19 cellular contexts compared by ENCODE assay signal in genomic region chr4:113390850-113391249, GRCh38.
A peak's percentile ranks its signal among the peaks of the same experiment; 100 is the strongest.
DNase-seq lines count a peak whose midpoint lies in the region; ATAC-seq, FAIRE-seq and TF ChIP-seq lines count a peak whose summit lies in the region.
"Had no signal": no experiment of that assay in that cellular context is flagged by ENCODE, and none has a peak within 500 bp of the region (broad histone marks: within the 10 kb centered on the region; RNA-seq: fewer than 3 reads in every experiment).

No MANE protein-coding gene starts in this region.

- H4K20me1 ChIP-seq in HepG2 (ENCODE audit: insufficient read depth, low read length): no peaks in the 10 kb centered on the region
- no peaks in the 10 kb centered on the region for H4K20me1 ChIP-seq in Karpas-422 (ENCODE audit: insufficient read depth, low read depth, low read length)
- H4K20me1 ChIP-seq: BLaER1 treated with 17β-estradiol and CSF1 and Interleukin-3, amounts not matched to agents 10 nM and 100 nM had no signal

- CTCF ChIA-PET in HepG2 (lab: Yijun Ruan, JAX; ENCODE audit: low intra/inter-chr PET ratio, low total read pairs): no interaction called here

- ATAC-seq in HepG2 (no peak), right lobe of liver (no peak), GM18861 (IDR thresholded peaks at IDR 0.05; ENCODE audit: unreplicated experiment) (no peak)
- ATAC-seq: CD8-positive, alpha-beta T cell had no signal

- no peaks in the 10 kb centered on the region; a peak in 1 of 5 replicates for H3K27me3 ChIP-seq in HepG2 (ENCODE audit: control insufficient read depth in 1 of 2, insufficient read depth in 2 of 2, low read length in 2 of 2)
- H3K27me3 ChIP-seq in right lobe of liver: no peaks in the 10 kb centered on the region
- no peaks in the 10 kb centered on the region for H3K27me3 ChIP-seq in Karpas-422 (ENCODE audit: low read length)
- H3K27me3 ChIP-seq: BLaER1 treated with 17β-estradiol and CSF1 and Interleukin-3, amounts not matched to agents 10 nM and 100 nM had no signal

- no peak for TF ChIP-seq RAD21 in HepG2 (CRISPR knock-in tag; IDR thresholded peaks at IDR 0.05)

- intact Hi-C loops in HepG2 (cut with micrococcal nuclease; ENCODE audit: unreplicated experiment) (loop anchor here (5.0 to 10.0 kb wide), 5 partner anchors 136 to 994 kb away; no protein-coding TSS in a partner anchor), right lobe of liver (cut with DNase I) (no loop called here)

- no peak overlapping the region for H3K4me3 ChIP-seq in HepG2 (replicated peaks in 1 of 3; ENCODE audit: insufficient read depth in 1 of 3, low read depth in 2 of 3, low read length in 3 of 3)
- H3K4me3 ChIP-seq in right lobe of liver: no peak overlapping the region
- no peak overlapping the region for H3K4me3 ChIP-seq in Karpas-422 (ENCODE audit: low read length)
- H3K4me3 ChIP-seq: BLaER1 treated with 17β-estradiol and CSF1 and Interleukin-3, amounts not matched to agents 10 nM and 100 nM had no signal

- H3K4me2 ChIP-seq in HepG2 (ENCODE audit: low read depth, low read length) (no peak overlapping the region), Karpas-422 (ENCODE audit: low read depth, low read length, poor library complexity, severe bottlenecking) (no peak overlapping the region)
- H3K4me2 ChIP-seq: BLaER1 treated with 17β-estradiol and CSF1 and Interleukin-3, amounts not matched to agents 10 nM and 100 nM had no signal

- no peak overlapping the region for H2AFZ ChIP-seq in HepG2 (ENCODE audit: low read length)
- no peak overlapping the region for H2AFZ ChIP-seq in Karpas-422 (ENCODE audit: low read length)

- in situ Hi-C loops in HepG2 (cut with HindIII; ENCODE audit: extremely low pct_ligation_motif_present, low pct_unique_long_range_greater_than_20kb): loop anchor here (10.0 kb wide), 2 partner anchors 374 to 504 kb away; partner anchors contain the start of gene CAMK2D

- DNase-seq in HepG2 (ENCODE audit: low spot score) (no peak), right lobe of liver (no peak), Karpas-422 (peak; percentile 2), 8988T (no peak)
- DNase-seq: AML-193; Caco-2; Calu3; CD4-positive, alpha-beta T cell; CD8-positive, alpha-beta T cell; DMS79 treated with DMSO at 0.1 percent for 48 hours; GF-D8 had no signal

- H3K36me3 ChIP-seq in HepG2 (replicated peaks in 1 of 2; ENCODE audit: control insufficient read depth in 1 of 2, insufficient read depth in 2 of 2, low read length in 2 of 2): no peaks in the 10 kb centered on the region
- no peaks in the 10 kb centered on the region for H3K36me3 ChIP-seq in right lobe of liver
- no peaks in the 10 kb centered on the region for H3K36me3 ChIP-seq in Karpas-422 (ENCODE audit: insufficient read depth, low read length)
- H3K36me3 ChIP-seq: BLaER1 treated with 17β-estradiol and CSF1 and Interleukin-3, amounts not matched to agents 10 nM and 100 nM had no signal

- no TSS peak for BruUV-seq in HepG2 (replicated peaks; lab: Mats Ljungman, UMichigan)

- POLR2A ChIA-PET in HepG2 (lab: Yijun Ruan, JAX): no interaction called here

- no peak overlapping the region for H3K9ac ChIP-seq in HepG2 (ENCODE audit: insufficient read depth, low read depth, low read length)
- H3K9ac ChIP-seq in Karpas-422 (ENCODE audit: low read length): no peak overlapping the region
- H3K9ac ChIP-seq: BLaER1 treated with 17β-estradiol and CSF1 and Interleukin-3, amounts not matched to agents 10 nM and 100 nM had no signal

- no peak for TF ChIP-seq EP300 in HepG2 (IDR thresholded peaks at IDR 0.05; ENCODE audit: low read depth in 2 of 2, low read length in 2 of 2)
- TF ChIP-seq EP300 in HepG2 (CRISPR knock-in tag; IDR thresholded peaks at IDR 0.05; ENCODE audit: borderline replicate concordance): no peak

- no peaks in the 10 kb centered on the region for H3K79me2 ChIP-seq in HepG2 (ENCODE audit: insufficient read depth, low read length)
- no peaks in the 10 kb centered on the region for H3K79me2 ChIP-seq in Karpas-422 (ENCODE audit: low read length)

- TF ChIP-seq POLR2A in HepG2 (IDR thresholded peaks at IDR 0.05; ENCODE audit: insufficient read depth in 1 of 2, low read depth in 2 of 2, low read length in 2 of 2): no peak
- no peak for TF ChIP-seq POLR2A in right lobe of liver (IDR thresholded peaks at IDR 0.05)

- TF ChIP-seq CTCF in HepG2 (CRISPR knock-in tag; IDR thresholded peaks at IDR 0.05) (no peak), right lobe of liver (IDR thresholded peaks at IDR 0.05) (no peak)

- FAIRE-seq in HepG2 (lab: Jason Lieb, UNC): no peak
- FAIRE-seq: A204.1, D721Med, G401.6, GM12891 had no signal

- H3K9me3 ChIP-seq in HepG2 (ENCODE audit: low read length): no peaks in the 10 kb centered on the region
- no peaks in the 10 kb centered on the region for H3K9me3 ChIP-seq in right lobe of liver
- H3K9me3 ChIP-seq in Karpas-422 (ENCODE audit: low read length): no peaks in the 10 kb centered on the region
- H3K9me3 ChIP-seq: Caco-2 had no signal

- peaks cover 18% of the 10 kb centered on the region for H3K4me1 ChIP-seq in HepG2 (ENCODE audit: insufficient read depth, low read length)
- H3K4me1 ChIP-seq in right lobe of liver: peaks cover 0 to 8% (median 0%) of the 10 kb centered on the region in 4 donors
- H3K4me1 ChIP-seq in Karpas-422 (ENCODE audit: low read length): peaks cover 4% of the 10 kb centered on the region

- H3K9me2 ChIP-seq in Karpas-422 (replicated peaks; ENCODE audit: insufficient read depth, low read length): no peaks in the 10 kb centered on the region

- H3K27ac ChIP-seq in HepG2 (ENCODE audit: extremely low read length, insufficient read depth, low read length) (no peak overlapping the region), right lobe of liver (no peak overlapping the region), Karpas-422 (ENCODE audit: low read length) (no peak overlapping the region)
- H3K27ac ChIP-seq: 22Rv1; BLaER1 treated with 17β-estradiol and CSF1 and Interleukin-3, amounts not matched to agents 10 nM and 100 nM; C4-2B had no signal

TF ChIP-seq in HepG2, 621 proteins besides CTCF, POLR2A, EP300 and RAD21 (continues in another document):
- TF ChIP-seq MAFF (IDR thresholded peaks at IDR 0.05; ENCODE audit: low read depth, low read length) (peak; percentile 69; the same call in 1 of the 2 replicates), HNF1A (IDR thresholded peaks at IDR 0.05; ENCODE audit: low read depth) (no peak), HNF1A (CRISPR knock-in tag; IDR thresholded peaks at IDR 0.05; ENCODE audit: borderline replicate concordance) (no peak), ZNF567 (CRISPR knock-in tag; IDR thresholded peaks at IDR 0.05; ENCODE audit: borderline replicate concordance) (no peak), ZNF296 (CRISPR knock-in tag; conservative IDR thresholded peaks at IDR 0.05) (no peak), GATAD1 (CRISPR knock-in tag; IDR thresholded peaks at IDR 0.05) (no peak), MAFK (conservative IDR thresholded peaks at IDR 0.05 in 1 of 2, IDR thresholded peaks at IDR 0.05 in 1 of 2; ENCODE audit: low read length in 2 of 2) (peak; percentile 63 to 82), TRIM24 (CRISPR knock-in tag; IDR thresholded peaks at IDR 0.05) (no peak), PLRG1 (conservative IDR thresholded peaks at IDR 0.05) (no peak), ETV6 (CRISPR knock-in tag; conservative IDR thresholded peaks at IDR 0.05) (no peak), SKI (IDR thresholded peaks at IDR 0.05; ENCODE audit: partially characterized antibody) (no peak), ZNF740 (CRISPR knock-in tag; IDR thresholded peaks at IDR 0.05) (no peak), ZNF530 (CRISPR knock-in tag; IDR thresholded peaks at IDR 0.05; ENCODE audit: low read depth) (no peak)
- TF ChIP-seq, protein P1, sequence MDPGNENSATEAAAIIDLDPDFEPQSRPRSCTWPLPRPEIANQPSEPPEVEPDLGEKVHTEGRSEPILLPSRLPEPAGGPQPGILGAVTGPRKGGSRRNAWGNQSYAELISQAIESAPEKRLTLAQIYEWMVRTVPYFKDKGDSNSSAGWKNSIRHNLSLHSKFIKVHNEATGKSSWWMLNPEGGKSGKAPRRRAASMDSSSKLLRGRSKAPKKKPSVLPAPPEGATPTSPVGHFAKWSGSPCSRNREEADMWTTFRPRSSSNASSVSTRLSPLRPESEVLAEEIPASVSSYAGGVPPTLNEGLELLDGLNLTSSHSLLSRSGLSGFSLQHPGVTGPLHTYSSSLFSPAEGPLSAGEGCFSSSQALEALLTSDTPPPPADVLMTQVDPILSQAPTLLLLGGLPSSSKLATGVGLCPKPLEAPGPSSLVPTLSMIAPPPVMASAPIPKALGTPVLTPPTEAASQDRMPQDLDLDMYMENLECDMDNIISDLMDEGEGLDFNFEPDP (CRISPR knock-in tag; conservative IDR thresholded peaks at IDR 0.05): no peak
